ENCODE assay signal across 8 cellular contexts in genomic region chr5:100780376-100780870, GRCh38.
A peak's percentile ranks its signal among the peaks of the same experiment; 100 is the strongest.
DNase-seq lines count a peak whose midpoint lies in the region; ATAC-seq and TF ChIP-seq lines count a peak whose summit lies in the region.

No MANE protein-coding gene starts in this region.

- H3K36me3 ChIP-seq in GM06990 (ENCODE audit: control insufficient read depth, insufficient read depth, low read length), result no peaks in the 10 kb centered on the region

- H3K4me3 ChIP-seq in GM06990 (replicated peaks; ENCODE audit: low read depth, low read length), result peak overlapping the region; percentile 30

- no peak overlapping the region for H3K4me3 Mint-ChIP-seq in osteocyte (ENCODE audit: unreplicated experiment)

- TF ChIP-seq CTCF in GM06990 (IDR thresholded peaks at IDR 0.05; ENCODE audit: insufficient read depth, low read length, poor library complexity, severe bottlenecking) (no peak), osteocyte (IDR thresholded peaks at IDR 0.05) (no peak)

- H3K4me1 Mint-ChIP-seq in osteocyte (ENCODE audit: unreplicated experiment), result peaks cover 20% of the 10 kb centered on the region

- peak; percentile 66 for ATAC-seq in GM19468 (IDR thresholded peaks at IDR 0.05; ENCODE audit: extremely low read depth, unreplicated experiment)
- peak; percentile 66 for ATAC-seq in HG03469 (IDR thresholded peaks at IDR 0.05; ENCODE audit: unreplicated experiment)

- no peaks in the 10 kb centered on the region for H3K9me3 Mint-ChIP-seq in osteocyte (ENCODE audit: unreplicated experiment)

- DNase-seq in GM06990 (ENCODE audit: extremely low read depth, insufficient read length), result peak; percentile 74
- peak; percentile 22 for DNase-seq in central memory CD4-positive, alpha-beta T cell
- no peak for DNase-seq in dermis blood vessel endothelial cell
- DNase-seq in NCI-H2081 treated with DMSO at 0.1 percent for 48 hours (lab: John Stamatoyannopoulos, UW), result no peak
- no peak for DNase-seq in osteocyte (ENCODE audit: extremely low spot score, unreplicated experiment)
- no peak for DNase-seq in stimulated activated CD4-positive, alpha-beta T cell treated with anti-CD3 and anti-CD28 coated beads, Interleukin-4, amount 100 ng/mL, for 4 hours

- no peaks in the 10 kb centered on the region for H3K36me3 Mint-ChIP-seq in osteocyte (ENCODE audit: unreplicated experiment)

- no peaks in the 10 kb centered on the region for H3K27me3 Mint-ChIP-seq in osteocyte (ENCODE audit: unreplicated experiment)

- no peak overlapping the region for H3K27ac Mint-ChIP-seq in osteocyte (ENCODE audit: unreplicated experiment)

- H3K27me3 ChIP-seq in GM06990 (replicated peaks; ENCODE audit: control insufficient read depth, insufficient read depth, low read length), result no peaks in the 10 kb centered on the region

Comparison
In these comparisons a context has a peak if more than half of its experiments do, and no peak if none do; other contexts are left out.
1. DNase-seq: peak in GM06990 (single experiment) and central memory CD4-positive, alpha-beta T cell (single experiment); none in dermis blood vessel endothelial cell (single experiment), NCI-H2081 treated with DMSO at 0.1 percent for 48 hours (single experiment), osteocyte (single experiment) and stimulated activated CD4-positive, alpha-beta T cell treated with anti-CD3 and anti-CD28 coated beads, Interleukin-4, amount 100 ng/mL, for 4 hours (0 of 2).